ENCODE assay signal across 23 cellular contexts in the genomic region with DNA sequence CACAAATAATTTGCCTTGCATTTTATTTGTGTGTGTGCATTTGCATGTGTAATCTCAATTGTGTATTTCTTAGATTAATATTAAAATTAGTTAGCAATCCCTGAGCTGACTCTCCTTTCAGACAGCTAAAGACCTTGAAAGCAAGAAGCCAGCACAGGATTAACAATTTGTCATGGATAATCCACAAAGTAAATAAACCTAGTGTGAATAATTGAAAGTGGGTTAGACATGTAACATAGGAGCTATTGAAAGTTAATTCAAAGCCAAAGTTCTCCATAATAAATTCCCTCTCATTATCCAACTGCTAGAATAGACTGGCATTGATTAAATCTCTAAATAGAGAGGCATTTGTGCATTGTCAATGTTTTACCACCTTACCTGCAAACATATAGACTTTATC.
A peak's percentile ranks its signal among the peaks of the same experiment; 100 is the strongest.
DNase-seq lines count a peak whose midpoint lies in the region; ATAC-seq, FAIRE-seq and TF ChIP-seq lines count a peak whose summit lies in the region.
"Had no signal": no experiment of that assay in that cellular context is flagged by ENCODE, and none has a peak within 500 bp of the region (broad histone marks: within the 10 kb centered on the region; RNA-seq: fewer than 3 reads in every experiment).

No MANE protein-coding gene starts in this region.

- no peak overlapping the region for H3K9ac ChIP-seq in neural progenitor cell

- no peak for TF ChIP-seq EP300 in esophagus muscularis mucosa (IDR thresholded peaks at IDR 0.05)

- H3K36me3 ChIP-seq in A673 (ENCODE audit: insufficient read depth, low read length, poor library complexity, severe bottlenecking) (no peaks in the 10 kb centered on the region), neural progenitor cell (no peaks in the 10 kb centered on the region), esophagus muscularis mucosa (no peaks in the 10 kb centered on the region)

- H3K27ac Mint-ChIP-seq in neural progenitor cell = no peak overlapping the region
- H3K27ac Mint-ChIP-seq: CD4-positive, alpha-beta T cell; IgD-negative memory B cell had no signal

- H3F3A ChIP-seq in neural progenitor cell (ENCODE audit: low read depth) = peaks cover 7% of the 10 kb centered on the region

- H3K9me3 Mint-ChIP-seq in neural progenitor cell = peaks cover 5% of the 10 kb centered on the region

- no peak overlapping the region for H3K27ac ChIP-seq in A673 (ENCODE audit: low read depth, low read length, poor library complexity, severe bottlenecking)
- H3K27ac ChIP-seq in neural progenitor cell = no peak overlapping the region
- no peak overlapping the region for H3K27ac ChIP-seq in esophagus muscularis mucosa (replicated peaks in 1 of 4)
- H3K27ac ChIP-seq: C4-2B had no signal

- H3K79me2 ChIP-seq in neural progenitor cell (ENCODE audit: low read depth) = no peaks in the 10 kb centered on the region

- H3K4me1 ChIP-seq in A673 (ENCODE audit: insufficient read depth, low read length, poor library complexity, severe bottlenecking) (peaks cover 20% of the 10 kb centered on the region), neural progenitor cell (peaks cover 7% of the 10 kb centered on the region), esophagus muscularis mucosa (peaks cover 0 to 2% (median 0%) of the 10 kb centered on the region in 4 donors)
- H3K4me1 ChIP-seq: Caco-2 had no signal

- H3K27me3 ChIP-seq in A673 (replicated peaks; ENCODE audit: insufficient read depth, low read depth, low read length, poor library complexity) = no peaks in the 10 kb centered on the region
- H3K27me3 ChIP-seq in neural progenitor cell = no peaks in the 10 kb centered on the region
- H3K27me3 ChIP-seq in esophagus muscularis mucosa = no peaks in the 10 kb centered on the region

- H3K4me1 Mint-ChIP-seq in neural progenitor cell = peaks cover 9% of the 10 kb centered on the region
- H3K4me1 Mint-ChIP-seq: IgD-negative memory B cell had no signal

- peak; percentile 60 for FAIRE-seq in D721Med (lab: Jason Lieb, UNC)
- FAIRE-seq in GM12891 (lab: Jason Lieb, UNC) = no peak
- FAIRE-seq: A204.1, GM12892, GM18507, HepG2, HTR-8/SVneo had no signal

- H3K4me3 Mint-ChIP-seq in neural progenitor cell = no peak overlapping the region
- H3K4me3 Mint-ChIP-seq: CD4-positive, alpha-beta T cell; IgD-negative memory B cell had no signal

- no peak for TF ChIP-seq CTCF in A673 (conservative IDR thresholded peaks at IDR 0.05; ENCODE audit: low read depth, low read length)
- no peak for TF ChIP-seq CTCF in D721Med (IDR thresholded peaks at IDR 0.05; ENCODE audit: insufficient read depth, missing control alignments)
- TF ChIP-seq CTCF in neural progenitor cell (IDR thresholded peaks at IDR 0.05) = no peak
- TF ChIP-seq CTCF in esophagus muscularis mucosa (IDR thresholded peaks at IDR 0.05) = no peak

- H3K36me3 Mint-ChIP-seq in neural progenitor cell = peaks cover 14% of the 10 kb centered on the region
- H3K36me3 Mint-ChIP-seq: IgD-negative memory B cell had no signal

- H4K20me1 ChIP-seq in neural progenitor cell (ENCODE audit: low read depth) = peaks cover 2% of the 10 kb centered on the region

- no peak overlapping the region for H3K4me2 ChIP-seq in neural progenitor cell

- DNase-seq in A673 (ENCODE audit: low spot score) = peak; percentile 67
- DNase-seq in D721Med (ENCODE audit: insufficient read length, low spot score) = no peak
- peak; percentile 48 for DNase-seq in NCI-H82 treated with DMSO at 0.1 percent for 48 hours (lab: John Stamatoyannopoulos, UW; ENCODE audit: unreplicated experiment)
- DNase-seq in neural progenitor cell (ENCODE audit: low spot score) = peak; percentile 4
- no peak for DNase-seq in esophagus muscularis mucosa (ENCODE audit: extremely low spot score)
- DNase-seq in GM12891 (ENCODE audit: insufficient read length, low spot score) = no peak
- DNase-seq: AML-193; Caco-2; CD4-positive, alpha-beta T cell; DMS153; DND-41; EL; GOT3; H7; KBM-7 had no signal

- H3K4me3 ChIP-seq in A673 (ENCODE audit: low read depth, low read length, poor library complexity, severe bottlenecking) (no peak overlapping the region), neural progenitor cell (no peak overlapping the region), esophagus muscularis mucosa (no peak overlapping the region)

- H3K27me3 Mint-ChIP-seq in neural progenitor cell (ENCODE audit: insufficient read depth, low read depth) = peaks cover 5% of the 10 kb centered on the region
- H3K27me3 Mint-ChIP-seq: CD4-positive, alpha-beta T cell; IgD-negative memory B cell had no signal

- BruUV-seq in A673 (replicated peaks; lab: Mats Ljungman, UMichigan) = no TSS peak

- CTCF ChIA-PET in A673 (lab: Charles Lee) = no interaction called here

- H3K9me3 ChIP-seq in A673 (ENCODE audit: low read depth, low read length, poor library complexity, severe bottlenecking) (no peaks in the 10 kb centered on the region), neural progenitor cell (ENCODE audit: low read depth) (no peaks in the 10 kb centered on the region), esophagus muscularis mucosa (no peaks in the 10 kb centered on the region)
- H3K9me3 ChIP-seq: Caco-2 had no signal

- no peak overlapping the region for H2AFZ ChIP-seq in neural progenitor cell (replicated peaks)

- no peak for TF ChIP-seq POLR2A in esophagus muscularis mucosa (IDR thresholded peaks at IDR 0.05; ENCODE audit: low read depth)
- no peak for TF ChIP-seq POLR2A in GM12891 (IDR thresholded peaks at IDR 0.05; ENCODE audit: low read depth, low read length)

- POLR2A ChIA-PET in A673 (lab: Charles Lee; ENCODE audit: low non-redundant PET) = no interaction called here

- intact Hi-C loops in A673 (cut with micrococcal nuclease; ENCODE audit: unreplicated experiment) (loop anchor here (10.0 kb wide), 2 partner anchors 262 to 328 kb away; partner anchors contain the start of gene PLXDC2), esophagus muscularis mucosa (cut with DNase I) (no loop called here)

- no peak for ATAC-seq in GM19395 (IDR thresholded peaks at IDR 0.05; ENCODE audit: unreplicated experiment)
- ATAC-seq: HepG2 had no signal

TF ChIP-seq in GM12891, 5 proteins besides CTCF, POLR2A, EP300 and RAD21:
- TF ChIP-seq POLR2AphosphoS5 (IDR thresholded peaks at IDR 0.05; ENCODE audit: low read depth, low read length) (no peak), SPI1 (IDR thresholded peaks at IDR 0.05; ENCODE audit: low read depth, low read length) (no peak), TAF1 (IDR thresholded peaks at IDR 0.05; ENCODE audit: low read depth, low read length) (no peak), PAX5 (IDR thresholded peaks at IDR 0.05; ENCODE audit: insufficient read depth, low read length, severe bottlenecking) (no peak), POU2F2 (IDR thresholded peaks at IDR 0.05; ENCODE audit: low read depth, low read length) (no peak)
TF ChIP-seq in GM12891: peak in this region for 0.

Comparison
In these comparisons a context has a peak if more than half of its experiments do, and no peak if none do; other contexts are left out.
1. DNase-seq: peak in A673 (single experiment), NCI-H82 treated with DMSO at 0.1 percent for 48 hours (single experiment) and neural progenitor cell (single experiment); none in D721Med (single experiment), esophagus muscularis mucosa (single experiment) and GM12891 (single experiment).